32 cellular contexts compared by ENCODE assay signal in genomic region chr18:49446481-49446880, GRCh38.
"Had no signal": no experiment of that assay in that cellular context is flagged by ENCODE, and none has a peak within 500 bp of the region (broad histone marks: within the 10 kb centered on the region; RNA-seq: fewer than 3 reads in every experiment).

No MANE protein-coding gene starts in this region.

- H3K4me1 ChIP-seq: ascending aorta, Peyer's patch, SJSA1 had no signal

- DNase-seq: activated CD4-positive, alpha-beta T cell treated with anti-CD3 and anti-CD28 coated beads for 1 hour; activated CD4-positive, alpha-beta T cell treated with anti-CD3 and anti-CD28 coated beads for 48 hours; activated CD4-positive, CD25-positive, alpha-beta regulatory T cell; activated CD8-positive, alpha-beta T cell treated with anti-CD3 and anti-CD28 coated beads for 36 hours; activated gamma-delta T cell; activated naive CD4-positive, alpha-beta T cell treated with Interleukin-2 at 50 U/mL for 16 hours; activated naive CD8-positive, alpha-beta T cell treated with anti-CD3 and anti-CD28 coated beads, Interleukin-2, amount 10 ng/mL, durations not matched to agents 7 days and 5 days; activated T-cell treated with anti-CD3 and anti-CD28 coated beads, Interleukin-2, amount 50 U/mL, for 24 hours; amygdala; NCI-H1048; NCI-H1105 treated with DMSO at 0.1 percent for 48 hours; NCI-H1436; NCI-H1694; NCI-H2029; NCI-H2107; NCI-H2171; NCI-H510A; NCI-H526; NCI-H748 treated with DMSO at 0.1 percent for 48 hours; NK-92 treated with Interleukin-12 subunit alpha and Interleukin-12 subunit beta, amount 100 ng/mL, for 24 hours; PC-3; Peyer's patch; RPMI8226; SHP77 treated with DMSO at 0.1 percent for 48 hours; SK-N-SH; T-cell; T-helper 2 cell; T-helper 9 cell; WERI-Rb-1 had no signal

- H3K9ac ChIP-seq: SK-N-SH had no signal

- H3K4me2 ChIP-seq: SK-N-SH had no signal

- H3K4me3 ChIP-seq: ascending aorta, cardiac muscle cell, Peyer's patch, SJSA1 had no signal

- H3K27ac ChIP-seq: ascending aorta, cardiac muscle cell, Peyer's patch, SJSA1, WERI-Rb-1 had no signal

- H3K36me3 ChIP-seq: cardiac muscle cell, Peyer's patch had no signal

- H3K27me3 ChIP-seq: ascending aorta, cardiac muscle cell, Peyer's patch, SJSA1 had no signal

- H3K9me2 ChIP-seq: SK-N-SH had no signal
